In genomic region chr9:98087420-98088354, GRCh38 we compare ENCODE assay signal across 7 cellular contexts. TPM values are rescaled to one million over a fixed set of nuclear protein-coding genes. Genes with fewer than 3 reads are reported as not detected.
DNase-seq lines count a peak whose midpoint lies in the region; ATAC-seq, FAIRE-seq and TF ChIP-seq lines count a peak whose summit lies in the region.

No MANE protein-coding gene starts in this region.

- CTCF ChIA-PET in K562 (lab: Yijun Ruan, JAX; ENCODE audit: low intra/inter-chr PET ratio), result no interaction called here

- H3K36me3 ChIP-seq in K562 (ENCODE audit: control insufficient read depth, insufficient read depth, low read length) (peaks cover 62% of the 10 kb centered on the region), stomach (peaks cover 6 to 43% (median 24%) of the 10 kb centered on the region in 4 donors)

- no peaks in the 10 kb centered on the region for H4K20me1 ChIP-seq in K562 (replicated peaks; ENCODE audit: control insufficient read depth, insufficient read depth, low read length)

- H3K9me1 ChIP-seq in K562 (ENCODE audit: control insufficient read depth, insufficient read depth, low read length), result no peaks in the 10 kb centered on the region

- TF ChIP-seq POLR2A in K562 (conservative IDR thresholded peaks at IDR 0.05), result no peak
- TF ChIP-seq POLR2A in stomach (IDR thresholded peaks at IDR 0.05), result no peak

- H3K4me1 ChIP-seq in K562 (replicated peaks in 1 of 2; ENCODE audit: control insufficient read depth in 2 of 2, insufficient read depth in 2 of 2, low read length in 2 of 2) (peaks cover 4 to 9% of the 10 kb centered on the region in 2 experiments; a peak in 4 of 5 replicates), stomach (peaks cover 11 to 25% (median 18%) of the 10 kb centered on the region in 4 donors)

- H3K9ac ChIP-seq in K562 (ENCODE audit: insufficient read depth in 1 of 2, low read depth in 2 of 2, low read length in 2 of 2), result no peak overlapping the region

- BruUV-seq in K562 (replicated peaks; lab: Mats Ljungman, UMichigan), result no TSS peak

- no peak overlapping the region for H3K4me2 ChIP-seq in K562 (ENCODE audit: insufficient read depth, low read length)

- no peak for TF ChIP-seq EP300 in K562 (IDR thresholded peaks at IDR 0.05; ENCODE audit: low read length)
- TF ChIP-seq EP300 in stomach (IDR thresholded peaks at IDR 0.05), result no peak

- H3K27me3 ChIP-seq in K562 (ENCODE audit: control insufficient read depth in 2 of 2, insufficient read depth in 2 of 2, low read length in 2 of 2), result no peaks in the 10 kb centered on the region
- no peaks in the 10 kb centered on the region for H3K27me3 ChIP-seq in stomach

- TF ChIP-seq RAD21 in K562 (CRISPR knock-in tag; conservative IDR thresholded peaks at IDR 0.05 in 1 of 2, IDR thresholded peaks at IDR 0.05 in 1 of 2), result no peak

- no peaks in the 10 kb centered on the region for H3K9me3 ChIP-seq in K562 (replicated peaks; ENCODE audit: control insufficient read depth, insufficient read depth, low read depth, low read length)
- no peaks in the 10 kb centered on the region for H3K9me3 ChIP-seq in stomach

- no peak for DNase-seq in K562 (ENCODE audit: extremely low read depth in 1 of 4, low spot score in 3 of 4)
- peak; percentile 74 for DNase-seq in iris pigment epithelial cell (ENCODE audit: low read depth)
- peak; percentile 59 for DNase-seq in stomach
- no peak for DNase-seq in A172 (ENCODE audit: low spot score)
- no peak for DNase-seq in NCI-H146 (lab: John Stamatoyannopoulos, UW)
- DNase-seq in activated CD4-positive, alpha-beta T cell treated with anti-CD3 and anti-CD28 coated beads, Interleukin-2, amount 50 U/mL, for 48 hours, result no peak

- no peak for FAIRE-seq in K562 (lab: Jason Lieb, UNC)

- TF ChIP-seq CTCF in K562 (IDR thresholded peaks at IDR 0.05 in 2 of 3, conservative IDR thresholded peaks at IDR 0.05 in 1 of 3; ENCODE audit: insufficient read depth in 2 of 3, low read depth in 1 of 3, low read length in 3 of 3) (no peak), stomach (IDR thresholded peaks at IDR 0.05) (peak in 2 of 7 experiments; percentile 4)

- H3K27ac ChIP-seq in K562 (ENCODE audit: extremely low read depth, low read depth, low read length), result no peak overlapping the region
- H3K27ac ChIP-seq in stomach, result peak overlapping the region; percentile 53 to 64 (median 62)

- ATAC-seq in HG03060 (IDR thresholded peaks at IDR 0.05; ENCODE audit: low read depth, unreplicated experiment) (peak; percentile 53), K562 (no peak)

- no peak overlapping the region for H3K4me3 ChIP-seq in K562
- peak overlapping the region; percentile 33 to 49 (median 40) for H3K4me3 ChIP-seq in stomach

- POLR2A ChIA-PET in K562 (lab: Yijun Ruan, JAX), result interaction anchor here (1.0 to 1.4 kb wide), 2 partner anchors 10 to 13 kb away, joined by 3 to 6 read pairs; no protein-coding TSS in a partner anchor

- in situ Hi-C loops in K562 (cut with MboI), result no loop called here

- no peak overlapping the region for H2AFZ ChIP-seq in K562 (ENCODE audit: low read depth, low read length)

- H3K79me2 ChIP-seq in K562 (ENCODE audit: control insufficient read depth, insufficient read depth, low read length), result no peaks in the 10 kb centered on the region

- WGBS in K562 (ENCODE audit: insufficient coverage, low coverage, missing lambda C conversion rate), result 95% methylated on average over 35 of the region's 92 CpGs
- 9 to 33% (median 16%) methylated on average over 29 to 92 of the region's 92 CpGs for WGBS in stomach, 5 donors

- intact Hi-C loops in K562 (cut with micrococcal nuclease) (no loop called here), stomach (cut with DNase I; ENCODE audit: low total_unique reads) (no loop called here)

TF ChIP-seq in K562, 482 proteins besides CTCF, POLR2A, EP300 and RAD21 (continues in another document):
- no peak for TF ChIP-seq SREBF2 (CRISPR knock-in tag; IDR thresholded peaks at IDR 0.05)
- TF ChIP-seq, protein P1, sequence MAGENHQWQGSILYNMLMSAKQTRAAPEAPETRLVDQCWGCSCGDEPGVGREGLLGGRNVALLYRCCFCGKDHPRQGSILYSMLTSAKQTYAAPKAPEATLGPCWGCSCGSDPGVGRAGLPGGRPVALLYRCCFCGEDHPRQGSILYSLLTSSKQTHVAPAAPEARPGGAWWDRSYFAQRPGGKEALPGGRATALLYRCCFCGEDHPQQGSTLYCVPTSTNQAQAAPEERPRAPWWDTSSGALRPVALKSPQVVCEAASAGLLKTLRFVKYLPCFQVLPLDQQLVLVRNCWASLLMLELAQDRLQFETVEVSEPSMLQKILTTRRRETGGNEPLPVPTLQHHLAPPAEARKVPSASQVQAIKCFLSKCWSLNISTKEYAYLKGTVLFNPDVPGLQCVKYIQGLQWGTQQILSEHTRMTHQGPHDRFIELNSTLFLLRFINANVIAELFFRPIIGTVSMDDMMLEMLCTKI (IDR thresholded peaks at IDR 0.05; ENCODE audit: partially characterized antibody), result no peak
- peak; percentile 23 for TF ChIP-seq CCNT2 (IDR thresholded peaks at IDR 0.05; ENCODE audit: borderline replicate concordance, extremely low read depth, insufficient read length, low read depth, low read length)
- TF ChIP-seq, protein P2, sequence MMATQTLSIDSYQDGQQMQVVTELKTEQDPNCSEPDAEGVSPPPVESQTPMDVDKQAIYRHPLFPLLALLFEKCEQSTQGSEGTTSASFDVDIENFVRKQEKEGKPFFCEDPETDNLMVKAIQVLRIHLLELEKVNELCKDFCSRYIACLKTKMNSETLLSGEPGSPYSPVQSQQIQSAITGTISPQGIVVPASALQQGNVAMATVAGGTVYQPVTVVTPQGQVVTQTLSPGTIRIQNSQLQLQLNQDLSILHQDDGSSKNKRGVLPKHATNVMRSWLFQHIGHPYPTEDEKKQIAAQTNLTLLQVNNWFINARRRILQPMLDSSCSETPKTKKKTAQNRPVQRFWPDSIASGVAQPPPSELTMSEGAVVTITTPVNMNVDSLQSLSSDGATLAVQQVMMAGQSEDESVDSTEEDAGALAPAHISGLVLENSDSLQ (IDR thresholded peaks at IDR 0.05), result no peak
- TF ChIP-seq, protein P3, sequence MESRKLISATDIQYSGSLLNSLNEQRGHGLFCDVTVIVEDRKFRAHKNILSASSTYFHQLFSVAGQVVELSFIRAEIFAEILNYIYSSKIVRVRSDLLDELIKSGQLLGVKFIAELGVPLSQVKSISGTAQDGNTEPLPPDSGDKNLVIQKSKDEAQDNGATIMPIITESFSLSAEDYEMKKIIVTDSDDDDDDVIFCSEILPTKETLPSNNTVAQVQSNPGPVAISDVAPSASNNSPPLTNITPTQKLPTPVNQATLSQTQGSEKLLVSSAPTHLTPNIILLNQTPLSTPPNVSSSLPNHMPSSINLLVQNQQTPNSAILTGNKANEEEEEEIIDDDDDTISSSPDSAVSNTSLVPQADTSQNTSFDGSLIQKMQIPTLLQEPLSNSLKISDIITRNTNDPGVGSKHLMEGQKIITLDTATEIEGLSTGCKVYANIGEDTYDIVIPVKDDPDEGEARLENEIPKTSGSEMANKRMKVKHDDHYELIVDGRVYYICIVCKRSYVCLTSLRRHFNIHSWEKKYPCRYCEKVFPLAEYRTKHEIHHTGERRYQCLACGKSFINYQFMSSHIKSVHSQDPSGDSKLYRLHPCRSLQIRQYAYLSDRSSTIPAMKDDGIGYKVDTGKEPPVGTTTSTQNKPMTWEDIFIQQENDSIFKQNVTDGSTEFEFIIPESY (CRISPR knock-in tag; IDR thresholded peaks at IDR 0.05), result peak; percentile 52; the same call in 1 of the 2 replicates

RNA-seq across cellular contexts. Expression of gene NANS, which starts 31.2 kb away (rescaled TPM):
- 95.6 and 146 TPM in 2 replicates for total RNA-seq in K562 (2011; cell fraction: chromatin; rRNA removed; ENCODE audit: low replicate concordance)
- total RNA-seq in K562 (2011; cell fraction: nucleolus; rRNA removed), result 97.0 and 106 TPM in 2 replicates
- 94.6 and 118 TPM in 2 replicates for total RNA-seq in K562 (2011; cell fraction: nucleoplasm; rRNA removed)
- total RNA-seq in K562 (2014; rRNA removed), result 181 and 197 TPM in 2 replicates
- total RNA-seq in K562 (2014; rRNA removed; fragmentation: Illumina TruSeq; extraction: Trizol), result 124 and 133 TPM in 2 replicates
- total RNA-seq in K562 (2015; rRNA removed; fragmentation: Illumina TruSeq; extraction: Trizol), result 151 and 156 TPM in 2 replicates
- total RNA-seq in K562 (2021), result 127 and 133 TPM in 2 replicates
- polyA plus RNA-seq in K562 (2011; rRNA removed), result 124 and 143 TPM in 2 replicates
- polyA plus RNA-seq in K562 (2011; cell fraction: cytosol; rRNA removed), result 138 and 150 TPM in 2 replicates
- 49.2 and 61.9 TPM in 2 replicates for polyA plus RNA-seq in K562 (2011; cell fraction: nucleus; rRNA removed)
- polyA plus RNA-seq in K562 (2012), result 189 and 211 TPM in 2 replicates
- 137 TPM in 2 replicates for polyA plus RNA-seq in K562 (2014; fragmentation: Illumina TruSeq; extraction: Trizol)
- 10 to 100 TPM; 37.1 to 64.3 TPM for polyA plus RNA-seq in K562 (2014; fragmentation: Nextera tagmentation; extraction: Ambion mirVana)
- polyA plus RNA-seq in K562 (2014; rRNA removed), result 127 and 141 TPM in 2 replicates
- 139 and 167 TPM in 2 replicates for polyA minus RNA-seq in K562 (2011; rRNA and poly(A)+ RNA removed)
- 63.5 and 72.7 TPM in 2 replicates for polyA minus RNA-seq in K562 (2011; cell fraction: cytosol; rRNA and poly(A)+ RNA removed)
- 26.9 and 42.3 TPM in 2 replicates for polyA minus RNA-seq in K562 (2011; cell fraction: nucleus; rRNA and poly(A)+ RNA removed)
- 100 to 1,000 TPM in 1 of 5 donors, 10 to 100 TPM in 4; 12.1 to 261 (median 82.1) TPM for total RNA-seq in stomach
- 100 to 1,000 TPM in 2 of 3 donors, 10 to 100 TPM in 1; 95.3 to 143 (median 104) TPM for polyA plus RNA-seq in stomach
- 153 and 159 TPM in 2 replicates for total RNA-seq in A172 (2014; rRNA removed; shearing (Covaris generic))

RNA-seq across cellular contexts. Expression of gene TRIM14, which starts 31.3 kb away (rescaled TPM):
- total RNA-seq in K562 (2011; cell fraction: chromatin; rRNA removed; ENCODE audit: low replicate concordance), result 24.8 and 33.6 TPM in 2 replicates
- total RNA-seq in K562 (2011; cell fraction: nucleolus; rRNA removed), result 15.1 and 15.7 TPM in 2 replicates
- 20.1 and 31.3 TPM in 2 replicates for total RNA-seq in K562 (2011; cell fraction: nucleoplasm; rRNA removed)
- 17.9 and 24.7 TPM in 2 replicates for total RNA-seq in K562 (2014; rRNA removed)
- total RNA-seq in K562 (2014; rRNA removed; fragmentation: Illumina TruSeq; extraction: Trizol), result 17.0 and 17.5 TPM in 2 replicates
- total RNA-seq in K562 (2015; rRNA removed; fragmentation: Illumina TruSeq; extraction: Trizol), result 12.2 and 13.3 TPM in 2 replicates
- 41.0 and 48.5 TPM in 2 replicates for total RNA-seq in K562 (2021)
- 19.1 and 24.8 TPM in 2 replicates for polyA plus RNA-seq in K562 (2011; rRNA removed)
- 17.9 and 36.4 TPM in 2 replicates for polyA plus RNA-seq in K562 (2011; cell fraction: cytosol; rRNA removed)
- polyA plus RNA-seq in K562 (2011; cell fraction: nucleus; rRNA removed), result 22.9 and 38.7 TPM in 2 replicates
- polyA plus RNA-seq in K562 (2012), result 21.4 and 21.8 TPM in 2 replicates
- polyA plus RNA-seq in K562 (2014; fragmentation: Illumina TruSeq; extraction: Trizol), result 34.1 and 40.0 TPM in 2 replicates
- 1 to 10 TPM; 7.6 to 8.3 TPM for polyA plus RNA-seq in K562 (2014; fragmentation: Nextera tagmentation; extraction: Ambion mirVana)
- 30.1 and 32.7 TPM in 2 replicates for polyA plus RNA-seq in K562 (2014; rRNA removed)
- polyA minus RNA-seq in K562 (2011; rRNA and poly(A)+ RNA removed), result 12.4 and 15.6 TPM in 2 replicates
- polyA minus RNA-seq in K562 (2011; cell fraction: cytosol; rRNA and poly(A)+ RNA removed), result 13.0 and 14.8 TPM in 2 replicates
- polyA minus RNA-seq in K562 (2011; cell fraction: nucleus; rRNA and poly(A)+ RNA removed), result 5.8 and 7.0 TPM in 2 replicates
- total RNA-seq in stomach, result 100 to 1,000 TPM in 1 of 5 donors, 10 to 100 TPM in 3, 1 to 10 TPM in 1; 7.7 to 249 (median 17.4) TPM
- 1 to 10 TPM; 4.7 to 6.1 (median 6.0) TPM for polyA plus RNA-seq in stomach
- 20.6 and 22.9 TPM in 2 replicates for total RNA-seq in A172 (2014; rRNA removed; shearing (Covaris generic))

Comparison
In these comparisons a context has a peak if more than half of its experiments do, and no peak if none do; other contexts are left out.
1. DNase-seq: peak in iris pigment epithelial cell (single experiment) and stomach (single experiment); none in K562 (0 of 4), A172 (single experiment), NCI-H146 (single experiment) and activated CD4-positive, alpha-beta T cell treated with anti-CD3 and anti-CD28 coated beads, Interleukin-2, amount 50 U/mL, for 48 hours (0 of 2).